In the genomic region with DNA sequence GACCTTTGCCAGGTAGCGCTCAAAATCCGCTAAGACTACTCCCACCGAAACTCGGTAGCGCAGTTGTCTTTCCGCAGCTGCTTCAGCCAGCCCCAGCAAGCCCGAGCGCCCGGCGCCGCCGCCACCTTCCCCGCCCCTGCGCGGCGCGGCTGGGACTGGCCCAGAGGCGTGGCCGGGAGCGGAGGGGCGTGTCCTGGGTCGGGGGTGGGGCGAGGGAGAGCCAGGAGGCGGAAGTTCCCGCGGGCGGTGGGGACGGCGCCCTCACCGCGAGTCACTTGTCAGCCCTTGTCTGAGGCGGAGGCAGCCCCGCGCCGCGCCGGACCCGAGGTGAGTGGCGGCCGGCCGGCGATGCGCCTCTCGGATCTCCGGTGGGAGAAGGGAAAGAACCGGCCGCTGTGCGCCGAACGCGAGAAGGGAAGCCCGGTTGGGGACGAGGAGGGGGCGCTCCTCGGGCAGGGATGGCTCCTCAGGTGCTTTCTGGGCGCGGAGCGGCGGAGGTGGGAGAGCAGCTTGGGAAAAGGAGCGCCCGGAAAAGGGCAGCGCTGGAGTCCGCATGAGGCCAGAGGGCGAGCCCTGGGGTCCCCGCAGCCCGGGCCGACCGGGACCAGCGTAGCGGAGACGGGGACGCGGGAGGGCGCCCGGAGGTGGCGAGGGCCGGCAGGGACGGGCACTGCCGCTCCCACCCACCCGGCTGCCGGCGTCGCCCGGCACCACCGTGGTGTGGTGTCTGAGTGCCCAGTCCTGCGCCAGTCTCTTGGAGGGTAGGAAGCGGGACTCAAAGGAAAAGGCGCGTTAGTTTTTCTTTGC, we compare ENCODE assay signal across 8 cellular contexts. TPM values are rescaled to one million over a fixed set of nuclear protein-coding genes. Genes with fewer than 3 reads are reported as not detected.
DNase-seq lines count a peak whose midpoint lies in the region; ATAC-seq and TF ChIP-seq lines count a peak whose summit lies in the region.

A gene with protein sequence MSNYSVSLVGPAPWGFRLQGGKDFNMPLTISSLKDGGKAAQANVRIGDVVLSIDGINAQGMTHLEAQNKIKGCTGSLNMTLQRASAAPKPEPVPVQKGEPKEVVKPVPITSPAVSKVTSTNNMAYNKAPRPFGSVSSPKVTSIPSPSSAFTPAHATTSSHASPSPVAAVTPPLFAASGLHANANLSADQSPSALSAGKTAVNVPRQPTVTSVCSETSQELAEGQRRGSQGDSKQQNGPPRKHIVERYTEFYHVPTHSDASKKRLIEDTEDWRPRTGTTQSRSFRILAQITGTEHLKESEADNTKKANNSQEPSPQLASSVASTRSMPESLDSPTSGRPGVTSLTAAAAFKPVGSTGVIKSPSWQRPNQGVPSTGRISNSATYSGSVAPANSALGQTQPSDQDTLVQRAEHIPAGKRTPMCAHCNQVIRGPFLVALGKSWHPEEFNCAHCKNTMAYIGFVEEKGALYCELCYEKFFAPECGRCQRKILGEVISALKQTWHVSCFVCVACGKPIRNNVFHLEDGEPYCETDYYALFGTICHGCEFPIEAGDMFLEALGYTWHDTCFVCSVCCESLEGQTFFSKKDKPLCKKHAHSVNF (plus strand): TSS at position 274 of the 807 bp plus-strand sequence. CDS start 3,347 bp downstream, outside the sequence.

- ATAC-seq in GM21529 (IDR thresholded peaks at IDR 0.05; ENCODE audit: unreplicated experiment): peak; percentile 91
- ATAC-seq in activated T-cell treated with anti-CD3 and anti-CD28 coated beads, Interleukin-2, amount 50 U/mL, for 72 hours (replicated peaks in 1 of 2): peak; percentile 94 to 96
- peak; percentile 90 to 93 for ATAC-seq in naive B cell (ENCODE audit: low read depth in 2 of 2)
- ATAC-seq in stimulated activated memory B cell treated with anti-CD40 and anti-IgM and Interleukin-4, amounts not matched to agents 10 μg/mL and 1 μg/mL and 100 μg/mL, for 72 hours: peak; percentile 99

- H3K27ac ChIP-seq in PC-9: peak within 1 kb of the TSS; percentile 80
- peak within 1 kb of the TSS; percentile 98 to 99 (median 99) for H3K27ac ChIP-seq in esophagus squamous epithelium

- peak; percentile 57 to 99 (median 81) for TF ChIP-seq POLR2A in esophagus squamous epithelium (IDR thresholded peaks at IDR 0.05)

- peaks cover 9 to 36% (median 21%) of the 10 kb centered on the region in 3 donors for H3K4me1 Mint-ChIP-seq in IgD-negative memory B cell
- H3K4me1 Mint-ChIP-seq in activated T-cell treated with anti-CD3 and anti-CD28 coated beads, Interleukin-2, amount 50 U/mL, for 72 hours (ENCODE audit: low read depth): peaks cover 22% of the 10 kb centered on the region
- H3K4me1 Mint-ChIP-seq in naive B cell: peaks cover 20 to 24% (median 23%) of the 10 kb centered on the region in 3 donors
- peaks cover 20% of the 10 kb centered on the region for H3K4me1 Mint-ChIP-seq in stimulated activated memory B cell treated with anti-CD40 and anti-IgM and Interleukin-4, amounts not matched to agents 10 μg/mL and 1 μg/mL and 100 μg/mL, for 72 hours

- H2AFZ ChIP-seq in PC-9: peak within 1 kb of the TSS; percentile 84

- H3K27me3 Mint-ChIP-seq in IgD-negative memory B cell: peaks cover 5% of the 10 kb centered on the region
- peaks cover 21% of the 10 kb centered on the region for H3K27me3 Mint-ChIP-seq in activated T-cell treated with anti-CD3 and anti-CD28 coated beads, Interleukin-2, amount 50 U/mL, for 72 hours (ENCODE audit: low read depth)
- peaks cover 19 to 26% (median 25%) of the 10 kb centered on the region in 3 donors for H3K27me3 Mint-ChIP-seq in naive B cell
- peaks cover 3% of the 10 kb centered on the region for H3K27me3 Mint-ChIP-seq in stimulated activated memory B cell treated with anti-CD40 and anti-IgM and Interleukin-4, amounts not matched to agents 10 μg/mL and 1 μg/mL and 100 μg/mL, for 72 hours

- POLR2A ChIA-PET in PC-9 (lab: Charles Lee; ENCODE audit: unreplicated experiment): interaction anchor here (0.6 to 1.0 kb wide), 6 partner anchors 33 to 108 kb away, joined by 3 to 6 read pairs (median 4); no protein-coding TSS in a partner anchor

- DNase-seq in DMS53 (lab: John Stamatoyannopoulos, UW): peak; percentile 95
- peak; percentile 68 to 85 for DNase-seq in PC-9
- DNase-seq in activated T-cell treated with anti-CD3 and anti-CD28 coated beads, Interleukin-2, amount 50 U/mL, for 72 hours: peak; percentile 91
- DNase-seq in esophagus squamous epithelium (lab: John Stamatoyannopoulos, UW): peak; percentile 31
- peak; percentile 88 for DNase-seq in naive B cell

- H3K27ac Mint-ChIP-seq in IgD-negative memory B cell: peak within 1 kb of the TSS; percentile 82 to 92 (median 90)
- no peak within 1 kb of the TSS for H3K27ac Mint-ChIP-seq in activated T-cell treated with anti-CD3 and anti-CD28 coated beads, Interleukin-2, amount 50 U/mL, for 72 hours
- H3K27ac Mint-ChIP-seq in naive B cell: peak within 1 kb of the TSS; percentile 63 to 95 (median 91)
- peak within 1 kb of the TSS; percentile 87 for H3K27ac Mint-ChIP-seq in stimulated activated memory B cell treated with anti-CD40 and anti-IgM and Interleukin-4, amounts not matched to agents 10 μg/mL and 1 μg/mL and 100 μg/mL, for 72 hours

- H3K4me3 ChIP-seq in PC-9 (peak within 1 kb of the TSS; percentile 98), esophagus squamous epithelium (peak within 1 kb of the TSS; percentile 78 to 99 (median 92))

- no peaks in the 10 kb centered on the region for H3K36me3 Mint-ChIP-seq in IgD-negative memory B cell
- H3K36me3 Mint-ChIP-seq in activated T-cell treated with anti-CD3 and anti-CD28 coated beads, Interleukin-2, amount 50 U/mL, for 72 hours (ENCODE audit: insufficient read depth in 2 of 2): peaks cover 0 to 2% of the 10 kb centered on the region in 2 donors
- H3K36me3 Mint-ChIP-seq in naive B cell: no peaks in the 10 kb centered on the region
- H3K36me3 Mint-ChIP-seq in stimulated activated memory B cell treated with anti-CD40 and anti-IgM and Interleukin-4, amounts not matched to agents 10 μg/mL and 1 μg/mL and 100 μg/mL, for 72 hours: no peaks in the 10 kb centered on the region

- H3K9me3 ChIP-seq in PC-9 (ENCODE audit: insufficient read depth, low read depth) (no peaks in the 10 kb centered on the region), esophagus squamous epithelium (no peaks in the 10 kb centered on the region)

- H3K27me3 ChIP-seq in PC-9 (ENCODE audit: insufficient read depth, low read depth) (no peaks in the 10 kb centered on the region), esophagus squamous epithelium (no peaks in the 10 kb centered on the region)

- peaks cover 8% of the 10 kb centered on the region; the same call in 1 of the 2 replicates for H4K20me1 ChIP-seq in PC-9 (ENCODE audit: insufficient read depth)

- peak within 1 kb of the TSS; percentile 95 for H3K4me2 ChIP-seq in PC-9

- H3K4me3 Mint-ChIP-seq in IgD-negative memory B cell (peak within 1 kb of the TSS; percentile 89 to 99 (median 94)), naive B cell (peak within 1 kb of the TSS; percentile 89 to 96 (median 92))
- H3K4me3 Mint-ChIP-seq in activated T-cell treated with anti-CD3 and anti-CD28 coated beads, Interleukin-2, amount 50 U/mL, for 72 hours: peak within 1 kb of the TSS; percentile 90 to 99
- peak within 1 kb of the TSS; percentile 84 for H3K4me3 Mint-ChIP-seq in stimulated activated memory B cell treated with anti-CD40 and anti-IgM and Interleukin-4, amounts not matched to agents 10 μg/mL and 1 μg/mL and 100 μg/mL, for 72 hours

- H3K4me1 ChIP-seq in PC-9 (replicated peaks; ENCODE audit: insufficient read depth) (peaks cover 26% of the 10 kb centered on the region), esophagus squamous epithelium (peaks cover 0 to 60% (median 23%) of the 10 kb centered on the region in 3 donors)

- TF ChIP-seq CTCF in PC-9 (conservative IDR thresholded peaks at IDR 0.05) (no peak), esophagus squamous epithelium (IDR thresholded peaks at IDR 0.05) (peak in 1 of 6 experiments; percentile 19)

- WGBS in esophagus squamous epithelium, 2 donors: 0% methylated on average over 4 to 9 of the region's 89 CpGs

- H3K9me3 Mint-ChIP-seq in IgD-negative memory B cell (no peaks in the 10 kb centered on the region), naive B cell (no peaks in the 10 kb centered on the region)
- no peaks in the 10 kb centered on the region for H3K9me3 Mint-ChIP-seq in activated T-cell treated with anti-CD3 and anti-CD28 coated beads, Interleukin-2, amount 50 U/mL, for 72 hours
- no peaks in the 10 kb centered on the region for H3K9me3 Mint-ChIP-seq in stimulated activated memory B cell treated with anti-CD40 and anti-IgM and Interleukin-4, amounts not matched to agents 10 μg/mL and 1 μg/mL and 100 μg/mL, for 72 hours

- BruUV-seq in PC-9 (replicated peaks; lab: Mats Ljungman, UMichigan): TSS peak; percentile 85

- CTCF ChIA-PET in PC-9 (lab: Charles Lee): interaction anchor here (0.7 to 1.2 kb wide), 2 partner anchors 45 to 108 kb away, joined by 4 to 15 read pairs; no protein-coding TSS in a partner anchor

- intact Hi-C loops in PC-9 (cut with micrococcal nuclease; ENCODE audit: unreplicated experiment) (loop anchor here (1.0 to 5.0 kb wide), 4 partner anchors 33 to 145 kb away; no protein-coding TSS in a partner anchor), esophagus squamous epithelium (cut with DNase I) (loop anchor here (10.0 kb wide), 1 partner anchor 133 kb away; no protein-coding TSS in a partner anchor)

- H3F3A ChIP-seq in PC-9 (ENCODE audit: insufficient read depth, low read depth): 0 out of 2 replicates have a peak, but pooled peaks cover 3% of the 10 kb centered on the region

- no peaks in the 10 kb centered on the region for H3K9me2 ChIP-seq in PC-9 (ENCODE audit: insufficient read depth)

- H3K79me2 ChIP-seq in PC-9 (ENCODE audit: low read depth): peaks cover 46% of the 10 kb centered on the region

- H3K36me3 ChIP-seq in PC-9 (ENCODE audit: low read depth) (peaks cover 12% of the 10 kb centered on the region), esophagus squamous epithelium (peaks cover 0 to 16% (median 0%) of the 10 kb centered on the region in 3 donors)

RNA-seq across cellular contexts. Expression of the gene that starts here (rescaled TPM):
- 37.0 TPM for polyA plus RNA-seq in IgD-negative memory B cell
- total RNA-seq in PC-9 (2021): 121 and 130 TPM in 2 replicates
- 10 to 100 TPM; 17.6 to 21.4 TPM for total RNA-seq in activated T-cell treated with anti-CD3 and anti-CD28 coated beads, Interleukin-2, amount 50 U/mL, for 72 hours
- total RNA-seq in esophagus squamous epithelium: 100 to 1,000 TPM in 3 of 4 donors, 10 to 100 TPM in 1; 57.0 to 204 (median 157) TPM
- polyA plus RNA-seq in naive B cell (ENCODE audit: low read depth in 6 of 6): 10 to 100 TPM; 33.4 to 47.3 (median 41.1) TPM

Comparison
In these comparisons a context has a peak if more than half of its experiments do, and no peak if none do; other contexts are left out.
1. Peak in every context shown above with its lines: DNase-seq, ATAC-seq, H3K4me3 ChIP-seq and H3K27ac ChIP-seq.
2. DNase-seq: peak in every context shown above with its lines; median percentile 95 in DMS53; 91 in activated T-cell treated with anti-CD3 and anti-CD28 coated beads, Interleukin-2, amount 50 U/mL, for 72 hours; 88 in naive B cell; 76 in PC-9; 31 in esophagus squamous epithelium.